1 cellular context compared by ENCODE assay signal in the genomic region with DNA sequence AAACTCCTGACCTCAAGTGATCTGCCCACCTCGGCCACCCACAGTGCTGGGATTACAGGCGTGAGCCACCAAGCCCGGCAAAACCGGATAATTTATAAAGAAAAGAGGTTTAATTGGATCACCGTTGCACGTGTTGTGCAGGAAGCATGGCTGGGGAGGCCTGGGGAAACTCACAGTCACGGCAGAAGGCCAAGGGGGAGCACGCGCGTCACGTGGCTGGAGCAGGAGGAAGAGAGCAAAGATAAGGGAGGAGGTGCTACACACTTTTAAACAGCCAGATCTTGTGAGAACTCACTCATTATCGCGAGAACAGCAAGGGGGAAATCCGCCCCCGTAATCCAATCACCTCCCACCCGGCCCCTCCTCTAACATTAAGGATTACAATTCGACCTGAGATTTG.
TF ChIP-seq lines count a peak whose summit lies in the region.

No MANE protein-coding gene starts in this region.

TF ChIP-seq in GM23338, 12 proteins besides CTCF, POLR2A, EP300 and RAD21 (continued from another document):
- TF ChIP-seq, protein P1, sequence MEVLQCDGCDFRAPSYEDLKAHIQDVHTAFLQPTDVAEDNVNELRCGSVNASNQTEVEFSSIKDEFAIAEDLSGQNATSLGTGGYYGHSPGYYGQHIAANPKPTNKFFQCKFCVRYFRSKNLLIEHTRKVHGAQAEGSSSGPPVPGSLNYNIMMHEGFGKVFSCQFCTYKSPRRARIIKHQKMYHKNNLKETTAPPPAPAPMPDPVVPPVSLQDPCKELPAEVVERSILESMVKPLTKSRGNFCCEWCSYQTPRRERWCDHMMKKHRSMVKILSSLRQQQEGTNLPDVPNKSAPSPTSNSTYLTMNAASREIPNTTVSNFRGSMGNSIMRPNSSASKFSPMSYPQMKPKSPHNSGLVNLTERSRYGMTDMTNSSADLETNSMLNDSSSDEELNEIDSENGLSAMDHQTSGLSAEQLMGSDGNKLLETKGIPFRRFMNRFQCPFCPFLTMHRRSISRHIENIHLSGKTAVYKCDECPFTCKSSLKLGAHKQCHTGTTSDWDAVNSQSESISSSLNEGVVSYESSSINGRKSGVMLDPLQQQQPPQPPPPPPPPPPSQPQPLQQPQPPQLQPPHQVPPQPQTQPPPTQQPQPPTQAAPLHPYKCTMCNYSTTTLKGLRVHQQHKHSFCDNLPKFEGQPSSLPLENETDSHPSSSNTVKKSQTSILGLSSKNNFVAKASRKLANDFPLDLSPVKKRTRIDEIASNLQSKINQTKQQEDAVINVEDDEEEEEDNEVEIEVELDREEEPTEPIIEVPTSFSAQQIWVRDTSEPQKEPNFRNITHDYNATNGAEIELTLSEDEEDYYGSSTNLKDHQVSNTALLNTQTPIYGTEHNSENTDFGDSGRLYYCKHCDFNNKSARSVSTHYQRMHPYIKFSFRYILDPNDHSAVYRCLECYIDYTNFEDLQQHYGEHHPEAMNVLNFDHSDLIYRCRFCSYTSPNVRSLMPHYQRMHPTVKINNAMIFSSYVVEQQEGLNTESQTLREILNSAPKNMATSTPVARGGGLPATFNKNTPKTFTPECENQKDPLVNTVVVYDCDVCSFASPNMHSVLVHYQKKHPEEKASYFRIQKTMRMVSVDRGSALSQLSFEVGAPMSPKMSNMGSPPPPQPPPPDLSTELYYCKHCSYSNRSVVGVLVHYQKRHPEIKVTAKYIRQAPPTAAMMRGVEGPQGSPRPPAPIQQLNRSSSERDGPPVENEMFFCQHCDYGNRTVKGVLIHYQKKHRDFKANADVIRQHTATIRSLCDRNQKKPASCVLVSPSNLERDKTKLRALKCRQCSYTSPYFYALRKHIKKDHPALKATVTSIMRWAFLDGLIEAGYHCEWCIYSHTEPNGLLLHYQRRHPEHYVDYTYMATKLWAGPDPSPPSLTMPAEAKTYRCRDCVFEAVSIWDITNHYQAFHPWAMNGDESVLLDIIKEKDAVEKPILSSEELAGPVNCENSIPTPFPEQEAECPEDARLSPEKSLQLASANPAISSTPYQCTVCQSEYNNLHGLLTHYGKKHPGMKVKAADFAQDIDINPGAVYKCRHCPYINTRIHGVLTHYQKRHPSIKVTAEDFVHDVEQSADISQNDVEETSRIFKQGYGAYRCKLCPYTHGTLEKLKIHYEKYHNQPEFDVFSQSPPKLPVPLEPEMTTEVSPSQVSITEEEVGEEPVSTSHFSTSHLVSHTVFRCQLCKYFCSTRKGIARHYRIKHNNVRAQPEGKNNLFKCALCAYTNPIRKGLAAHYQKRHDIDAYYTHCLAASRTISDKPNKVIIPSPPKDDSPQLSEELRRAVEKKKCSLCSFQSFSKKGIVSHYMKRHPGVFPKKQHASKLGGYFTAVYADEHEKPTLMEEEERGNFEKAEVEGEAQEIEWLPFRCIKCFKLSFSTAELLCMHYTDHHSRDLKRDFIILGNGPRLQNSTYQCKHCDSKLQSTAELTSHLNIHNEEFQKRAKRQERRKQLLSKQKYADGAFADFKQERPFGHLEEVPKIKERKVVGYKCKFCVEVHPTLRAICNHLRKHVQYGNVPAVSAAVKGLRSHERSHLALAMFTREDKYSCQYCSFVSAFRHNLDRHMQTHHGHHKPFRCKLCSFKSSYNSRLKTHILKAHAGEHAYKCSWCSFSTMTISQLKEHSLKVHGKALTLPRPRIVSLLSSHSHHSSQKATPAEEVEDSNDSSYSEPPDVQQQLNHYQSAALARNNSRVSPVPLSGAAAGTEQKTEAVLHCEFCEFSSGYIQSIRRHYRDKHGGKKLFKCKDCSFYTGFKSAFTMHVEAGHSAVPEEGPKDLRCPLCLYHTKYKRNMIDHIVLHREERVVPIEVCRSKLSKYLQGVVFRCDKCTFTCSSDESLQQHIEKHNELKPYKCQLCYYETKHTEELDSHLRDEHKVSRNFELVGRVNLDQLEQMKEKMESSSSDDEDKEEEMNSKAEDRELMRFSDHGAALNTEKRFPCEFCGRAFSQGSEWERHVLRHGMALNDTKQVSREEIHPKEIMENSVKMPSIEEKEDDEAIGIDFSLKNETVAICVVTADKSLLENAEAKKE (CRISPR knock-in tag; IDR thresholded peaks at IDR 0.05): no peak
- no peak for TF ChIP-seq EZH2 (IDR thresholded peaks at IDR 0.05; ENCODE audit: low read depth, unreplicated experiment)
- TF ChIP-seq STAT1 (IDR thresholded peaks at IDR 0.05; ENCODE audit: unreplicated experiment): no peak
- TF ChIP-seq, protein P2, sequence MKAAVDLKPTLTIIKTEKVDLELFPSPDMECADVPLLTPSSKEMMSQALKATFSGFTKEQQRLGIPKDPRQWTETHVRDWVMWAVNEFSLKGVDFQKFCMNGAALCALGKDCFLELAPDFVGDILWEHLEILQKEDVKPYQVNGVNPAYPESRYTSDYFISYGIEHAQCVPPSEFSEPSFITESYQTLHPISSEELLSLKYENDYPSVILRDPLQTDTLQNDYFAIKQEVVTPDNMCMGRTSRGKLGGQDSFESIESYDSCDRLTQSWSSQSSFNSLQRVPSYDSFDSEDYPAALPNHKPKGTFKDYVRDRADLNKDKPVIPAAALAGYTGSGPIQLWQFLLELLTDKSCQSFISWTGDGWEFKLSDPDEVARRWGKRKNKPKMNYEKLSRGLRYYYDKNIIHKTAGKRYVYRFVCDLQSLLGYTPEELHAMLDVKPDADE (IDR thresholded peaks at IDR 0.05): no peak
